25 cellular contexts compared by ENCODE assay signal in genomic region chr1:22723151-22723550, GRCh38. TPM values are rescaled to one million over a fixed set of nuclear protein-coding genes. Genes with fewer than 3 reads are reported as not detected.
"Had no signal": no experiment of that assay in that cellular context is flagged by ENCODE, and none has a peak within 500 bp of the region (broad histone marks: within the 10 kb centered on the region; RNA-seq: fewer than 3 reads in every experiment).

No MANE protein-coding gene starts in this region.

- H3K36me3 Mint-ChIP-seq: immature natural killer cell; naive thymus-derived CD4-positive, alpha-beta T cell; stimulated activated memory B cell treated with anti-CD40 and anti-IgM and Interleukin-4, amounts not matched to agents 10 μg/mL and 1 μg/mL and 100 μg/mL, for 72 hours had no signal

- H3K4me1 Mint-ChIP-seq: immature natural killer cell; stimulated activated memory B cell treated with anti-CD40 and anti-IgM and Interleukin-4, amounts not matched to agents 10 μg/mL and 1 μg/mL and 100 μg/mL, for 72 hours had no signal

- H3K27me3 ChIP-seq: dorsolateral prefrontal cortex, ovary, right atrium auricular region, sigmoid colon, testis had no signal

- H3K27ac Mint-ChIP-seq: immature natural killer cell; mesothelial cell of epicardium; naive thymus-derived CD4-positive, alpha-beta T cell; nephron; stimulated activated memory B cell treated with anti-CD40 and anti-IgM and Interleukin-4, amounts not matched to agents 10 μg/mL and 1 μg/mL and 100 μg/mL, for 72 hours; type B pancreatic cell had no signal

- ATAC-seq: mucosa of descending colon; naive thymus-derived CD4-positive, alpha-beta T cell; stimulated activated memory B cell treated with anti-CD40 and anti-IgM and Interleukin-4, amounts not matched to agents 10 μg/mL and 1 μg/mL and 100 μg/mL, for 72 hours; stimulated activated naive CD8-positive, alpha-beta T cell treated with anti-CD3 and anti-CD28 coated beads, Interleukin-15, Interleukin-2, amounts not matched to agents 100 U/mL and 50 U/mL, for 24 hours had no signal

- H3K27ac ChIP-seq: esophagus muscularis mucosa, ovary, right atrium auricular region, sigmoid colon, testis, tibial artery had no signal

- H3K36me3 ChIP-seq: esophagus muscularis mucosa, ovary, right atrium auricular region, sigmoid colon, tibial artery had no signal

- H3K4me1 ChIP-seq: esophagus muscularis mucosa, right atrium auricular region, sigmoid colon, testis, tibial artery had no signal

- H3K9me3 ChIP-seq: mucosa of descending colon, ovary, right atrium auricular region, sigmoid colon, testis, tibial artery had no signal

- H3K27me3 Mint-ChIP-seq: type B pancreatic cell had no signal

- H3K4me3 Mint-ChIP-seq: immature natural killer cell; mesothelial cell of epicardium; naive thymus-derived CD4-positive, alpha-beta T cell; nephron; stimulated activated memory B cell treated with anti-CD40 and anti-IgM and Interleukin-4, amounts not matched to agents 10 μg/mL and 1 μg/mL and 100 μg/mL, for 72 hours; type B pancreatic cell had no signal

- H3K9me3 Mint-ChIP-seq: immature natural killer cell; mesothelial cell of epicardium; nephron; stimulated activated memory B cell treated with anti-CD40 and anti-IgM and Interleukin-4, amounts not matched to agents 10 μg/mL and 1 μg/mL and 100 μg/mL, for 72 hours; type B pancreatic cell had no signal

- DNase-seq: caudate nucleus; cerebellar nuclear complex; dorsolateral prefrontal cortex; effector CD8-positive, alpha-beta T cell; foreskin melanocyte; immature natural killer cell; islet precursor cell; kidney glomerular epithelial cell; mesenchymal stem cell; naive thymus-derived CD4-positive, alpha-beta T cell; occipital lobe; ovary; sigmoid colon; stimulated activated CD4-positive, alpha-beta T cell treated with anti-CD3 and anti-CD28 coated beads, Interleukin-4, amount 100 ng/mL, for 4 hours; stimulated activated naive CD8-positive, alpha-beta T cell treated with anti-CD3 and anti-CD28 coated beads, Interleukin-15, Interleukin-2, amounts not matched to agents 100 U/mL and 50 U/mL, for 24 hours; testis; tibial artery had no signal

- H3K4me3 ChIP-seq: esophagus muscularis mucosa, lung, mucosa of descending colon, ovary, right atrium auricular region, sigmoid colon, testis, tibial artery had no signal

RNA-seq across cellular contexts. Expression of gene EPHB2, which starts 12.5 kb away (rescaled TPM):
- polyA plus RNA-seq: immature natural killer cell; naive thymus-derived CD4-positive, alpha-beta T cell had no signal
